ENCODE assay signal across 8 cellular contexts in genomic region chr1:3910769-3911520, GRCh38. TPM values are rescaled to one million over a fixed set of nuclear protein-coding genes. Genes with fewer than 3 reads are reported as not detected.
DNase-seq lines count a peak whose midpoint lies in the region; ATAC-seq and TF ChIP-seq lines count a peak whose summit lies in the region.

No MANE protein-coding gene starts in this region.

- peak; percentile 79 for DNase-seq in BE2C
- DNase-seq in NCI-H2227 (lab: John Stamatoyannopoulos, UW; ENCODE audit: unreplicated experiment) = peak; percentile 79
- peak; percentile 88 for DNase-seq in activated CD4-positive, alpha-beta T cell treated with anti-CD3 and anti-CD28 coated beads for 48 hours
- DNase-seq in coronary artery (ENCODE audit: low spot score) = no peak
- peak; percentile 75 to 82 (median 79) for DNase-seq in right lobe of liver
- DNase-seq in stimulated activated CD8-positive, alpha-beta memory T cell treated with anti-CD3 and anti-CD28 coated beads, Interleukin-12 subunit alpha, Interleukin-12 subunit beta, amount 100 ng/mL, for 1 hour (ENCODE audit: low read depth) = peak; percentile 63
- DNase-seq in amniotic stem cell (lab: John Stamatoyannopoulos, UW) = no peak

- H3K4me3 ChIP-seq in BE2C (ENCODE audit: low read depth, low read length) = no peak overlapping the region
- H3K4me3 ChIP-seq in coronary artery = peak overlapping the region; percentile 38
- H3K4me3 ChIP-seq in right lobe of liver = no peak overlapping the region

- H3K36me3 ChIP-seq in BE2C = no peaks in the 10 kb centered on the region
- H3K36me3 ChIP-seq in right lobe of liver = no peaks in the 10 kb centered on the region

- H3K4me1 ChIP-seq in BE2C (no peaks in the 10 kb centered on the region), right lobe of liver (peaks cover 0 to 3% (median 0%) of the 10 kb centered on the region in 4 donors)

- intact Hi-C loops in right lobe of liver (cut with DNase I) = no loop called here

- ATAC-seq in GM21529 (IDR thresholded peaks at IDR 0.05; ENCODE audit: unreplicated experiment) = peak; percentile 62
- peak; percentile 75 to 91 (median 86) for ATAC-seq in right lobe of liver

- H3K27me3 ChIP-seq in BE2C (no peaks in the 10 kb centered on the region), right lobe of liver (no peaks in the 10 kb centered on the region)

- TF ChIP-seq POLR2A in right lobe of liver (IDR thresholded peaks at IDR 0.05) = no peak

- H3K9me3 ChIP-seq in BE2C = no peaks in the 10 kb centered on the region
- no peaks in the 10 kb centered on the region for H3K9me3 ChIP-seq in right lobe of liver

- 8% methylated on average over 10 of the region's 33 CpGs for WGBS in right lobe of liver (ENCODE audit: insufficient coverage, low coverage, low lambda C conversion rate, missing lambda C conversion rate)

- H3K27ac ChIP-seq in coronary artery (no peak overlapping the region), right lobe of liver (no peak overlapping the region)

- TF ChIP-seq CTCF in BE2C (IDR thresholded peaks at IDR 0.05; ENCODE audit: low read depth, low read length) (peak; percentile 60), coronary artery (IDR thresholded peaks at IDR 0.05) (peak; percentile 29), right lobe of liver (IDR thresholded peaks at IDR 0.05) (peak; percentile 72 to 82 (median 78))

RNA-seq across cellular contexts. Expression of gene C1orf174, which starts 10.9 kb away (rescaled TPM):
- polyA plus RNA-seq in BE2C (2012; ENCODE audit: insufficient read depth, insufficient read length, low read depth) = 18.3 TPM
- total RNA-seq in right lobe of liver = 10 to 100 TPM in 5 of 6 experiments, 1 to 10 TPM in 1; 9.7 to 20.9 (median 11.1) TPM

RNA-seq across cellular contexts. Expression of gene DFFB, which starts 53.7 kb away (rescaled TPM):
- polyA plus RNA-seq in BE2C (2012; ENCODE audit: insufficient read depth, insufficient read length, low read depth) = 4.3 TPM
- 1 to 10 TPM; 2.0 to 3.5 (median 2.9) TPM for total RNA-seq in right lobe of liver

RNA-seq across cellular contexts. Expression of gene CEP104, which starts 53.9 kb away (rescaled TPM):
- polyA plus RNA-seq in BE2C (2012; ENCODE audit: insufficient read depth, insufficient read length, low read depth) = 14.4 TPM
- total RNA-seq in right lobe of liver = 10 to 100 TPM; 16.7 to 36.4 (median 26.6) TPM

Comparison
In these comparisons a context has a peak if more than half of its experiments do, and no peak if none do; other contexts are left out.
1. DNase-seq: peak in BE2C (single experiment), NCI-H2227 (single experiment), activated CD4-positive, alpha-beta T cell treated with anti-CD3 and anti-CD28 coated beads for 48 hours (single experiment), right lobe of liver (3 of 3) and stimulated activated CD8-positive, alpha-beta memory T cell treated with anti-CD3 and anti-CD28 coated beads, Interleukin-12 subunit alpha, Interleukin-12 subunit beta, amount 100 ng/mL, for 1 hour (single experiment); none in coronary artery (single experiment) and amniotic stem cell (single experiment).
2. Peak in every context shown above with its lines, with median percentiles within 50 percentile points of each other: CTCF ChIP-seq.